ENCODE assay signal across 15 cellular contexts in the genomic region with DNA sequence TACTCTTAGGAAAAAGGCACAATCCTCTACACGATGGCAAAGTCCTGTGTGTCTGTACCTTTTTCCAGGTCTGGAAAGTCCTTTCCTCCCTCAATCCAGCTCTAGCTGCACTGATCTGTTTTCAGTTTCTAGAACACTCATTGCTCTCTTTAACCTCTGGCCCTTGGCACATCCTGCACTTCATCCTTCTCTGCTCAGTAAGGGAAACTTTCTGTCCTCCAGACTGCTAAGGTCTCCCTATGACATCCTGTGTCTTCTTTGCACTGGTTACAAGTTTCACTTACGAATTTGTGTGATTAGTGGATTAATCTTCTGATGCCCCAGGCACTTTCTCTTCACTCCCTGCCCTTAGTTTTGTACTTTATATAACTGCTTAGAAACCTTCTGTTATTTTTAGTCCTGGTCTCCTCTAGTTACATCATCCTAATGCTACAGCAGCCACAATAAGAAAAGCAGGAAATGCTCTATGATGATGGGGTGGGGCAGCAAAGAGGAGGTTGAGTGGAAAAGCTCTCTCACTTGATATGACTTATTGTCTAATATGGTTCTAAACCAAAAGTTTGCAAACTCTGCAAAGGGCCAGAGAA.
A peak's percentile ranks its signal among the peaks of the same experiment; 100 is the strongest.
DNase-seq lines count a peak whose midpoint lies in the region; ATAC-seq and TF ChIP-seq lines count a peak whose summit lies in the region.
"Had no signal": no experiment of that assay in that cellular context is flagged by ENCODE, and none has a peak within 500 bp of the region (broad histone marks: within the 10 kb centered on the region; RNA-seq: fewer than 3 reads in every experiment).

No MANE protein-coding gene starts in this region.

- H3K4me3 ChIP-seq in MM.1S (ENCODE audit: low read length), result no peak overlapping the region
- H3K4me3 ChIP-seq in mammary epithelial cell (replicated peaks in 1 of 3; ENCODE audit: insufficient read depth in 1 of 3, low read depth in 2 of 3, low read length in 3 of 3), result no peak overlapping the region
- H3K4me3 ChIP-seq in Karpas-422 (ENCODE audit: low read length), result no peak overlapping the region

- H3K27me3 ChIP-seq in MM.1S (replicated peaks; ENCODE audit: insufficient read depth, low read length) (no peaks in the 10 kb centered on the region), mammary epithelial cell (ENCODE audit: insufficient read depth, low read length) (no peaks in the 10 kb centered on the region), Karpas-422 (ENCODE audit: low read length) (no peaks in the 10 kb centered on the region)

- H3K9me2 ChIP-seq in MM.1S (replicated peaks; ENCODE audit: insufficient read depth, low read length) (no peaks in the 10 kb centered on the region), Karpas-422 (replicated peaks; ENCODE audit: insufficient read depth, low read length) (no peaks in the 10 kb centered on the region)

- H3K79me2 ChIP-seq in MM.1S (ENCODE audit: low read length), result no peaks in the 10 kb centered on the region
- H3K79me2 ChIP-seq in mammary epithelial cell (ENCODE audit: insufficient read depth, low read length), result no peaks in the 10 kb centered on the region
- no peaks in the 10 kb centered on the region for H3K79me2 ChIP-seq in Karpas-422 (ENCODE audit: low read length)

- H4K20me1 ChIP-seq in MM.1S (ENCODE audit: insufficient read depth, low read length) (no peaks in the 10 kb centered on the region), mammary epithelial cell (ENCODE audit: insufficient read depth, low read length) (no peaks in the 10 kb centered on the region), Karpas-422 (ENCODE audit: insufficient read depth, low read depth, low read length) (no peaks in the 10 kb centered on the region)

- in situ Hi-C loops in GM13977 (cut with MboI; ENCODE audit: low pct_unique_long_range_greater_than_20kb, low sequenced_read_pairs, unreplicated experiment) (no loop called here), mammary epithelial cell (cut with MboI; ENCODE audit: low sequenced_read_pairs in 2 of 2) (no loop called here)

- H3K36me3 ChIP-seq in MM.1S (replicated peaks; ENCODE audit: insufficient read depth, low read length), result no peaks in the 10 kb centered on the region
- no peaks in the 10 kb centered on the region for H3K36me3 ChIP-seq in mammary epithelial cell (ENCODE audit: insufficient read depth, low read length)
- H3K36me3 ChIP-seq in Karpas-422 (ENCODE audit: insufficient read depth, low read length), result no peaks in the 10 kb centered on the region

- H3K4me1 ChIP-seq in MM.1S (ENCODE audit: low read length), result peaks cover 14% of the 10 kb centered on the region
- peaks cover 4% of the 10 kb centered on the region for H3K4me1 ChIP-seq in mammary epithelial cell (ENCODE audit: insufficient read depth, low read length)
- no peaks in the 10 kb centered on the region for H3K4me1 ChIP-seq in Karpas-422 (ENCODE audit: low read length)

- H3K27ac ChIP-seq in MM.1S (ENCODE audit: low read length), result no peak overlapping the region; the same call in 1 of the 2 replicates
- H3K27ac ChIP-seq in mammary epithelial cell (ENCODE audit: insufficient read depth, low read depth, low read length), result no peak overlapping the region
- no peak overlapping the region for H3K27ac ChIP-seq in Karpas-422 (ENCODE audit: low read length)

- H3K9ac ChIP-seq in MM.1S (ENCODE audit: low read length) (no peak overlapping the region), mammary epithelial cell (ENCODE audit: insufficient read depth, low read length) (no peak overlapping the region), Karpas-422 (ENCODE audit: low read length) (no peak overlapping the region)

- peaks cover 13% of the 10 kb centered on the region for H3K9me3 Mint-ChIP-seq in nephron

- DNase-seq in GM13977 (ENCODE audit: low spot score) (peak; percentile 17), MM.1S (peak; percentile 72), mammary epithelial cell (peak; percentile 62), Karpas-422 (no peak), HK-2 (ENCODE audit: unreplicated experiment) (no peak)
- DNase-seq in stimulated activated naive CD8-positive, alpha-beta T cell treated with anti-CD3 and anti-CD28 coated beads, Interleukin-15, Interleukin-2, amounts not matched to agents 100 U/mL and 50 U/mL, for 24 hours, result no peak
- DNase-seq: activated effector memory CD4-positive, alpha-beta T cell treated with Interleukin-2 at 50 U/mL for 16 hours; CD8-positive, alpha-beta memory T cell; effector memory CD4-positive, alpha-beta T cell; GDM1; NCI-H1105 treated with DMSO at 0.1 percent for 48 hours; NCI-H446 treated with DMSO at 0.1 percent for 48 hours; nephron progenitor cell; RPMI8226 had no signal

- peaks cover 7% of the 10 kb centered on the region for H3K4me1 Mint-ChIP-seq in nephron
- H3K4me1 Mint-ChIP-seq: CD8-positive, alpha-beta memory T cell; nephron progenitor cell had no signal

- no peak for ATAC-seq in stimulated activated naive CD8-positive, alpha-beta T cell treated with anti-CD3 and anti-CD28 coated beads, Interleukin-15, Interleukin-2, amounts not matched to agents 100 U/mL and 50 U/mL, for 24 hours

- BruUV-seq in mammary epithelial cell (replicated peaks; lab: Mats Ljungman, UMichigan), result no TSS peak

- peak overlapping the region; percentile 11 to 46 (median 41) for H3K27ac Mint-ChIP-seq in nephron
- H3K27ac Mint-ChIP-seq: CD8-positive, alpha-beta memory T cell; nephron progenitor cell had no signal

- H3K36me3 Mint-ChIP-seq in nephron (ENCODE audit: low read depth), result no peaks in the 10 kb centered on the region

- TF ChIP-seq CTCF in GM13977 (IDR thresholded peaks at IDR 0.05; ENCODE audit: extremely low read depth, insufficient read depth, missing control alignments) (no peak), MM.1S (IDR thresholded peaks at IDR 0.05; ENCODE audit: low read length) (no peak), mammary epithelial cell (conservative IDR thresholded peaks at IDR 0.05 in 1 of 2, IDR thresholded peaks at IDR 0.05 in 1 of 2; ENCODE audit: extremely low read depth in 1 of 2, insufficient read depth in 1 of 2, low read depth in 1 of 2, low read length in 2 of 2) (no peak), nephron (IDR thresholded peaks at IDR 0.05; ENCODE audit: unreplicated experiment in 3 of 3) (no peak)

- H3K27me3 Mint-ChIP-seq in nephron (ENCODE audit: low read depth), result no peaks in the 10 kb centered on the region

- H3K4me2 ChIP-seq in MM.1S (ENCODE audit: low read depth, low read length) (peak overlapping the region; percentile 3; the same call in 1 of the 2 replicates), mammary epithelial cell (ENCODE audit: insufficient read depth, low read depth, low read length) (peak overlapping the region; percentile 29), Karpas-422 (ENCODE audit: low read depth, low read length, poor library complexity, severe bottlenecking) (no peak overlapping the region)

- intact Hi-C loops in mammary epithelial cell (cut with micrococcal nuclease), result loop anchor here (2.0 kb wide), 1 partner anchor 77 kb away; no protein-coding TSS in a partner anchor

- H3K9me3 ChIP-seq in MM.1S (replicated peaks; ENCODE audit: insufficient read depth, low read length), result no peaks in the 10 kb centered on the region
- peaks cover 3% of the 10 kb centered on the region for H3K9me3 ChIP-seq in mammary epithelial cell (replicated peaks; ENCODE audit: insufficient read depth, low read length)
- no peaks in the 10 kb centered on the region for H3K9me3 ChIP-seq in Karpas-422 (ENCODE audit: low read length)

- H2AFZ ChIP-seq in MM.1S (ENCODE audit: low read length) (no peak overlapping the region), mammary epithelial cell (ENCODE audit: low read depth, low read length) (peak overlapping the region; percentile 49), Karpas-422 (ENCODE audit: low read length) (no peak overlapping the region)

- H3F3A ChIP-seq in MM.1S (ENCODE audit: insufficient read depth, low read length), result no peaks in the 10 kb centered on the region; the same call in 1 of the 2 replicates

- CTCF ChIA-PET in mammary epithelial cell (lab: Charles Lee; ENCODE audit: low non-redundant PET), result no interaction called here

- H3K4me3 Mint-ChIP-seq in nephron, result no peak overlapping the region
- H3K4me3 Mint-ChIP-seq: CD8-positive, alpha-beta memory T cell; nephron progenitor cell had no signal

- 50% methylated on average over 2 of the region's 2 CpGs for WGBS in mammary epithelial cell (ENCODE audit: low coverage, missing lambda C conversion rate)

- dilution Hi-C loops in mammary epithelial cell (cut with HindIII; ENCODE audit: low sequenced_read_pairs), result no loop called here

Comparison
In these comparisons a context has a peak if more than half of its experiments do, and no peak if none do; other contexts are left out.
1. DNase-seq: peak in GM13977 (single experiment), MM.1S (single experiment) and mammary epithelial cell (single experiment); none in Karpas-422 (single experiment), stimulated activated naive CD8-positive, alpha-beta T cell treated with anti-CD3 and anti-CD28 coated beads, Interleukin-15, Interleukin-2, amounts not matched to agents 100 U/mL and 50 U/mL, for 24 hours (single experiment) and HK-2 (single experiment).